Comparison of ENCODE assay signal across 1 cellular context in the genomic region with DNA sequence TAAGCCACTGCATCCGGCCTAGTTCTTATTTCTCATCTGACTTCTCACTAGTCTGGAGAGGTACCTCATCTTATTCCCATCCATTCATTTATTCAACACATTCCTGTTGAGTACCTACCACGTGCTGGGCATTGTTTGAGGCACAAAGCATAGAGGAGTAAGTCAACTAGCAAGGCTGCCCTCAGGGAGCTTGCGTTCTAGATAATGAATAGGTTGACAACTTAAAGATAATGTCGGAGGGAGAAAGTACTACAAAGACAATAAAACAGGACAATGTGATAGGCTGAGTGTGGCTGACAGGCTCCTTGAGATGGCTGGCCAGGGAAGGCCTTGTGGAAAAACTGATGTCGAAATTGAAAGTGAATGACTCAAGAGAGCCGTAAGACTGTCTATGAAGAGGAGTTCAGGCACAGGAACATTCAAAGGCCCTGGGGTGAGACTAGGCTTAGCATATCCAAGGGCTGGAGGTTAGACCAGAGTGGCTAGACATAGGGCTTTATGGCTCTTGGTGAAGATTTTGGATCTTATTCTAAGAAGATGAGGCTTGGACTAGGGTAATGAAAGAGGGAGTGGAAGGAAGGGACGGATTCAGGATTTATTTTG.
A peak's percentile ranks its signal among the peaks of the same experiment; 100 is the strongest.
TF ChIP-seq lines count a peak whose summit lies in the region.

No MANE protein-coding gene starts in this region.

TF ChIP-seq in K562, 482 proteins besides CTCF, POLR2A, EP300 and RAD21:
- TF ChIP-seq TRIM28 (IDR thresholded peaks at IDR 0.05) (0 out of 2 replicates have a peak, but pooled peaks have one; percentile 46), ZNF316 (IDR thresholded peaks at IDR 0.05) (peak; percentile 77), L3MBTL2 (IDR thresholded peaks at IDR 0.05) (0 out of 2 replicates have a peak, but pooled peaks have one; percentile 22), ZNF24 (IDR thresholded peaks at IDR 0.05) (0 out of 2 replicates have a peak, but pooled peaks have one; percentile 41), MYC (IDR thresholded peaks at IDR 0.05; ENCODE audit: low read depth, low read length) (no peak), MYC (CRISPR knock-in tag; IDR thresholded peaks at IDR 0.05; ENCODE audit: borderline replicate concordance, low read depth) (no peak), STAT5A (IDR thresholded peaks at IDR 0.05; ENCODE audit: borderline replicate concordance, low read length) (no peak), TRIM24 (IDR thresholded peaks at IDR 0.05) (peak; percentile 62 to 83)
- TF ChIP-seq, protein P1, sequence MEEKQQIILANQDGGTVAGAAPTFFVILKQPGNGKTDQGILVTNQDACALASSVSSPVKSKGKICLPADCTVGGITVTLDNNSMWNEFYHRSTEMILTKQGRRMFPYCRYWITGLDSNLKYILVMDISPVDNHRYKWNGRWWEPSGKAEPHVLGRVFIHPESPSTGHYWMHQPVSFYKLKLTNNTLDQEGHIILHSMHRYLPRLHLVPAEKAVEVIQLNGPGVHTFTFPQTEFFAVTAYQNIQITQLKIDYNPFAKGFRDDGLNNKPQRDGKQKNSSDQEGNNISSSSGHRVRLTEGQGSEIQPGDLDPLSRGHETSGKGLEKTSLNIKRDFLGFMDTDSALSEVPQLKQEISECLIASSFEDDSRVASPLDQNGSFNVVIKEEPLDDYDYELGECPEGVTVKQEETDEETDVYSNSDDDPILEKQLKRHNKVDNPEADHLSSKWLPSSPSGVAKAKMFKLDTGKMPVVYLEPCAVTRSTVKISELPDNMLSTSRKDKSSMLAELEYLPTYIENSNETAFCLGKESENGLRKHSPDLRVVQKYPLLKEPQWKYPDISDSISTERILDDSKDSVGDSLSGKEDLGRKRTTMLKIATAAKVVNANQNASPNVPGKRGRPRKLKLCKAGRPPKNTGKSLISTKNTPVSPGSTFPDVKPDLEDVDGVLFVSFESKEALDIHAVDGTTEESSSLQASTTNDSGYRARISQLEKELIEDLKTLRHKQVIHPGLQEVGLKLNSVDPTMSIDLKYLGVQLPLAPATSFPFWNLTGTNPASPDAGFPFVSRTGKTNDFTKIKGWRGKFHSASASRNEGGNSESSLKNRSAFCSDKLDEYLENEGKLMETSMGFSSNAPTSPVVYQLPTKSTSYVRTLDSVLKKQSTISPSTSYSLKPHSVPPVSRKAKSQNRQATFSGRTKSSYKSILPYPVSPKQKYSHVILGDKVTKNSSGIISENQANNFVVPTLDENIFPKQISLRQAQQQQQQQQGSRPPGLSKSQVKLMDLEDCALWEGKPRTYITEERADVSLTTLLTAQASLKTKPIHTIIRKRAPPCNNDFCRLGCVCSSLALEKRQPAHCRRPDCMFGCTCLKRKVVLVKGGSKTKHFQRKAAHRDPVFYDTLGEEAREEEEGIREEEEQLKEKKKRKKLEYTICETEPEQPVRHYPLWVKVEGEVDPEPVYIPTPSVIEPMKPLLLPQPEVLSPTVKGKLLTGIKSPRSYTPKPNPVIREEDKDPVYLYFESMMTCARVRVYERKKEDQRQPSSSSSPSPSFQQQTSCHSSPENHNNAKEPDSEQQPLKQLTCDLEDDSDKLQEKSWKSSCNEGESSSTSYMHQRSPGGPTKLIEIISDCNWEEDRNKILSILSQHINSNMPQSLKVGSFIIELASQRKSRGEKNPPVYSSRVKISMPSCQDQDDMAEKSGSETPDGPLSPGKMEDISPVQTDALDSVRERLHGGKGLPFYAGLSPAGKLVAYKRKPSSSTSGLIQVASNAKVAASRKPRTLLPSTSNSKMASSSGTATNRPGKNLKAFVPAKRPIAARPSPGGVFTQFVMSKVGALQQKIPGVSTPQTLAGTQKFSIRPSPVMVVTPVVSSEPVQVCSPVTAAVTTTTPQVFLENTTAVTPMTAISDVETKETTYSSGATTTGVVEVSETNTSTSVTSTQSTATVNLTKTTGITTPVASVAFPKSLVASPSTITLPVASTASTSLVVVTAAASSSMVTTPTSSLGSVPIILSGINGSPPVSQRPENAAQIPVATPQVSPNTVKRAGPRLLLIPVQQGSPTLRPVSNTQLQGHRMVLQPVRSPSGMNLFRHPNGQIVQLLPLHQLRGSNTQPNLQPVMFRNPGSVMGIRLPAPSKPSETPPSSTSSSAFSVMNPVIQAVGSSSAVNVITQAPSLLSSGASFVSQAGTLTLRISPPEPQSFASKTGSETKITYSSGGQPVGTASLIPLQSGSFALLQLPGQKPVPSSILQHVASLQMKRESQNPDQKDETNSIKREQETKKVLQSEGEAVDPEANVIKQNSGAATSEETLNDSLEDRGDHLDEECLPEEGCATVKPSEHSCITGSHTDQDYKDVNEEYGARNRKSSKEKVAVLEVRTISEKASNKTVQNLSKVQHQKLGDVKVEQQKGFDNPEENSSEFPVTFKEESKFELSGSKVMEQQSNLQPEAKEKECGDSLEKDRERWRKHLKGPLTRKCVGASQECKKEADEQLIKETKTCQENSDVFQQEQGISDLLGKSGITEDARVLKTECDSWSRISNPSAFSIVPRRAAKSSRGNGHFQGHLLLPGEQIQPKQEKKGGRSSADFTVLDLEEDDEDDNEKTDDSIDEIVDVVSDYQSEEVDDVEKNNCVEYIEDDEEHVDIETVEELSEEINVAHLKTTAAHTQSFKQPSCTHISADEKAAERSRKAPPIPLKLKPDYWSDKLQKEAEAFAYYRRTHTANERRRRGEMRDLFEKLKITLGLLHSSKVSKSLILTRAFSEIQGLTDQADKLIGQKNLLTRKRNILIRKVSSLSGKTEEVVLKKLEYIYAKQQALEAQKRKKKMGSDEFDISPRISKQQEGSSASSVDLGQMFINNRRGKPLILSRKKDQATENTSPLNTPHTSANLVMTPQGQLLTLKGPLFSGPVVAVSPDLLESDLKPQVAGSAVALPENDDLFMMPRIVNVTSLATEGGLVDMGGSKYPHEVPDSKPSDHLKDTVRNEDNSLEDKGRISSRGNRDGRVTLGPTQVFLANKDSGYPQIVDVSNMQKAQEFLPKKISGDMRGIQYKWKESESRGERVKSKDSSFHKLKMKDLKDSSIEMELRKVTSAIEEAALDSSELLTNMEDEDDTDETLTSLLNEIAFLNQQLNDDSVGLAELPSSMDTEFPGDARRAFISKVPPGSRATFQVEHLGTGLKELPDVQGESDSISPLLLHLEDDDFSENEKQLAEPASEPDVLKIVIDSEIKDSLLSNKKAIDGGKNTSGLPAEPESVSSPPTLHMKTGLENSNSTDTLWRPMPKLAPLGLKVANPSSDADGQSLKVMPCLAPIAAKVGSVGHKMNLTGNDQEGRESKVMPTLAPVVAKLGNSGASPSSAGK (IDR thresholded peaks at IDR 0.05) = 0 out of 2 replicates have a peak, but pooled peaks have one; percentile 15
- TF ChIP-seq, protein P2, sequence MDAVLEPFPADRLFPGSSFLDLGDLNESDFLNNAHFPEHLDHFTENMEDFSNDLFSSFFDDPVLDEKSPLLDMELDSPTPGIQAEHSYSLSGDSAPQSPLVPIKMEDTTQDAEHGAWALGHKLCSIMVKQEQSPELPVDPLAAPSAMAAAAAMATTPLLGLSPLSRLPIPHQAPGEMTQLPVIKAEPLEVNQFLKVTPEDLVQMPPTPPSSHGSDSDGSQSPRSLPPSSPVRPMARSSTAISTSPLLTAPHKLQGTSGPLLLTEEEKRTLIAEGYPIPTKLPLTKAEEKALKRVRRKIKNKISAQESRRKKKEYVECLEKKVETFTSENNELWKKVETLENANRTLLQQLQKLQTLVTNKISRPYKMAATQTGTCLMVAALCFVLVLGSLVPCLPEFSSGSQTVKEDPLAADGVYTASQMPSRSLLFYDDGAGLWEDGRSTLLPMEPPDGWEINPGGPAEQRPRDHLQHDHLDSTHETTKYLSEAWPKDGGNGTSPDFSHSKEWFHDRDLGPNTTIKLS (IDR thresholded peaks at IDR 0.05; ENCODE audit: borderline replicate concordance, low read depth) = no peak
- TF ChIP-seq, protein P3, sequence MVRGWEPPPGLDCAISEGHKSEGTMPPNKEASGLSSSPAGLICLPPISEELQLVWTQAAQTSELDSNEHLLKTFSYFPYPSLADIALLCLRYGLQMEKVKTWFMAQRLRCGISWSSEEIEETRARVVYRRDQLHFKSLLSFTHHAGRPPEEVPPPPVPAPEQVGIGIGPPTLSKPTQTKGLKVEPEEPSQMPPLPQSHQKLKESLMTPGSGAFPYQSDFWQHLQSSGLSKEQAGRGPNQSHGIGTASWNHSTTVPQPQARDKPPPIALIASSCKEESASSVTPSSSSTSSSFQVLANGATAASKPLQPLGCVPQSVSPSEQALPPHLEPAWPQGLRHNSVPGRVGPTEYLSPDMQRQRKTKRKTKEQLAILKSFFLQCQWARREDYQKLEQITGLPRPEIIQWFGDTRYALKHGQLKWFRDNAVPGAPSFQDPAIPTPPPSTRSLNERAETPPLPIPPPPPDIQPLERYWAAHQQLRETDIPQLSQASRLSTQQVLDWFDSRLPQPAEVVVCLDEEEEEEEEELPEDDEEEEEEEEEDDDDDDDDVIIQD (CRISPR knock-in tag; IDR thresholded peaks at IDR 0.05) = no peak
